In the genomic region with DNA sequence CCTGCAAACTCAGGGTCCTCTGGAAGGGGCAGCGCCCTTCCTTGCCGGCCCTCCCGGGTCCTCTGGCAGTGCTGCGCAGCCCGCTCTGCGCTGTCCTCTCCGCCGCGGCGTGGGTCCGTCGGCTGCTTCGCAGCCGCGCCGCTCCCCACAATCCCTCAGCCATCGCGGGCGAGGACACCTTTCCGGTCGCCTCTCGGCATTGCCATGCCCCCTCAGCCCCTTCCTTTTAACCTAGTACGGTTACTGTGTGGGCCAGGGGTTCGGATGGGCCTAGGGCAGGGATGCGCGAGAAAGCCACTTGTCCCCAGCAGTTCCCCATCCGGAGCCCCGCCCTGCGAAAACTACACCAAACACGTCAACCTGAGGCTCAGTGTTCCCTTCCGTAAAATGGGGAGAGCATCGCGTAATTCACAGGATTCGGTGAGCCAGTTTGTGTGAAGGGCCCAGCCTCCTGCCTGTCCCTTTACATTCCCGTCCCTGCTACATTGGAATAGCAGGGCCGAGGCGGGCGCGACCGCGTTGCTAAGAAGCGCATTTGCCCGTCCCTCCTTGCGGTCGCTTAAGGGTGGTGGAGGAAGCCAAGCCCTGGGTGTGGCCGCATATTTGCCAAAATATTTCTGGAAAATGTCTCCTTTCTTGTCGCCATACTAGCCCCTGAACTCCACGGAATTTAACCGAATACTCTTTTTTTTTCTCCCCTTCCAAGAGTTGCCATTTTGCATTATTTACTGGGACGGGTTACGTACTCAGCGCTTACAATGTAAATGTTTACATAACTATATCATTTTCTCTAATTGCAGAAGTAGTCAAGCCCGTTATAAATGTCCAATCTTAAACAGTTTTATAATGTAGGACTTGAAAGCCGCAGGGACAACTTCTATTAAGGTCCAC, we compare ENCODE assay signal across 8 cellular contexts. TPM values are rescaled to one million over a fixed set of nuclear protein-coding genes. Genes with fewer than 3 reads are reported as not detected.
DNase-seq lines count a peak whose midpoint lies in the region; ATAC-seq, FAIRE-seq and TF ChIP-seq lines count a peak whose summit lies in the region.

No MANE protein-coding gene starts in this region.

- peak overlapping the region; percentile 87 to 95 for H3K4me3 Mint-ChIP-seq in activated T-cell treated with anti-CD3 and anti-CD28 coated beads, Interleukin-2, amount 50 U/mL, for 72 hours

- peak; percentile 6 to 10 for ATAC-seq in activated T-cell treated with anti-CD3 and anti-CD28 coated beads, Interleukin-2, amount 50 U/mL, for 72 hours (replicated peaks in 1 of 2)
- ATAC-seq in GM21447 (IDR thresholded peaks at IDR 0.05; ENCODE audit: unreplicated experiment), result no peak

- FAIRE-seq in GM18507 (lab: Jason Lieb, UNC), result peak; percentile 42

- peak; percentile 26; the same call in 1 of the 2 replicates for TF ChIP-seq CTCF in 22Rv1 (IDR thresholded peaks at IDR 0.05)
- peak; percentile 14 for TF ChIP-seq CTCF in fibroblast of the aortic adventitia (IDR thresholded peaks at IDR 0.05; ENCODE audit: insufficient read depth, low read length)

- H3K27ac Mint-ChIP-seq in activated T-cell treated with anti-CD3 and anti-CD28 coated beads, Interleukin-2, amount 50 U/mL, for 72 hours, result peak overlapping the region; percentile 7

- H3K27me3 ChIP-seq in neuron (ENCODE audit: insufficient read depth, low read length), result no peaks in the 10 kb centered on the region

- peaks cover 34% of the 10 kb centered on the region for H3K4me1 ChIP-seq in neuron (ENCODE audit: insufficient read depth, low read length)

- peak overlapping the region; percentile 63 for H3K4me3 ChIP-seq in fibroblast of the aortic adventitia (ENCODE audit: low read depth, low read length)
- H3K4me3 ChIP-seq in neuron (ENCODE audit: low read length), result peak overlapping the region; percentile 46

- peak overlapping the region; percentile 59 for H2AFZ ChIP-seq in neuron (ENCODE audit: low read depth, low read length)

- DNase-seq in GM18507 (ENCODE audit: extremely low spot score, insufficient read length, low read depth) (no peak), NCI-H460 (ENCODE audit: extremely low read depth, low read depth) (peak; percentile 54), fibroblast of the aortic adventitia (ENCODE audit: low read depth) (peak; percentile 77), amniotic stem cell (lab: John Stamatoyannopoulos, UW) (no peak)
- DNase-seq in activated T-cell treated with anti-CD3 and anti-CD28 coated beads, Interleukin-2, amount 50 U/mL, for 72 hours, result peak; percentile 43 to 44

- peaks cover 0 to 3% of the 10 kb centered on the region in 2 donors for H3K36me3 Mint-ChIP-seq in activated T-cell treated with anti-CD3 and anti-CD28 coated beads, Interleukin-2, amount 50 U/mL, for 72 hours (ENCODE audit: insufficient read depth in 2 of 2)

- H3K27ac ChIP-seq in 22Rv1, result peak overlapping the region; percentile 76

- H3K27me3 Mint-ChIP-seq in activated T-cell treated with anti-CD3 and anti-CD28 coated beads, Interleukin-2, amount 50 U/mL, for 72 hours (ENCODE audit: low read depth), result peaks cover 41% of the 10 kb centered on the region

- peaks cover 38% of the 10 kb centered on the region for H3K4me1 Mint-ChIP-seq in activated T-cell treated with anti-CD3 and anti-CD28 coated beads, Interleukin-2, amount 50 U/mL, for 72 hours (ENCODE audit: low read depth)

- no peaks in the 10 kb centered on the region for H3K36me3 ChIP-seq in neuron (ENCODE audit: insufficient read depth, low read length)

- H3K9me3 Mint-ChIP-seq in activated T-cell treated with anti-CD3 and anti-CD28 coated beads, Interleukin-2, amount 50 U/mL, for 72 hours, result no peaks in the 10 kb centered on the region

- no peaks in the 10 kb centered on the region for H3K9me3 ChIP-seq in neuron (ENCODE audit: low read length)

RNA-seq across cellular contexts. Expression of gene COPZ2, which starts 13.2 kb away (rescaled TPM):
- total RNA-seq in NCI-H460 (2014; rRNA removed; shearing (Covaris generic)), result 8.5 and 12.3 TPM in 2 replicates
- 5.0 and 12.3 TPM in 2 replicates for polyA plus RNA-seq in NCI-H460 (2014; cell fraction: nucleus; rRNA removed)
- 10 to 100 TPM; 11.7 to 14.2 TPM for total RNA-seq in activated T-cell treated with anti-CD3 and anti-CD28 coated beads, Interleukin-2, amount 50 U/mL, for 72 hours
- 80.5 and 292 TPM in 2 replicates for total RNA-seq in fibroblast of the aortic adventitia (ENCODE audit: low replicate concordance)

RNA-seq across cellular contexts. Expression of gene NFE2L1, which starts 23.8 kb away (rescaled TPM):
- total RNA-seq in NCI-H460 (2014; rRNA removed; shearing (Covaris generic)), result 123 and 142 TPM in 2 replicates
- 122 and 134 TPM in 2 replicates for polyA plus RNA-seq in NCI-H460 (2014; cell fraction: nucleus; rRNA removed)
- total RNA-seq in activated T-cell treated with anti-CD3 and anti-CD28 coated beads, Interleukin-2, amount 50 U/mL, for 72 hours, result 100 to 1,000 TPM; 214 to 237 TPM
- 103 and 413 TPM in 2 replicates for total RNA-seq in fibroblast of the aortic adventitia (ENCODE audit: low replicate concordance)

RNA-seq across cellular contexts. Expression of gene CDK5RAP3, which starts 53.5 kb away (rescaled TPM):
- total RNA-seq in NCI-H460 (2014; rRNA removed; shearing (Covaris generic)), result 46.6 and 75.2 TPM in 2 replicates
- 558 and 587 TPM in 2 replicates for polyA plus RNA-seq in NCI-H460 (2014; cell fraction: nucleus; rRNA removed)
- total RNA-seq in activated T-cell treated with anti-CD3 and anti-CD28 coated beads, Interleukin-2, amount 50 U/mL, for 72 hours, result 100 to 1,000 TPM; 232 to 255 TPM
- total RNA-seq in fibroblast of the aortic adventitia (ENCODE audit: low replicate concordance), result 49.5 and 109 TPM in 2 replicates

Comparison
In these comparisons a context has a peak if more than half of its experiments do, and no peak if none do; other contexts are left out.
1. DNase-seq: peak in NCI-H460 (single experiment), activated T-cell treated with anti-CD3 and anti-CD28 coated beads, Interleukin-2, amount 50 U/mL, for 72 hours (2 of 2) and fibroblast of the aortic adventitia (single experiment); none in GM18507 (single experiment) and amniotic stem cell (single experiment).